Comparison of ENCODE assay signal across 2 cellular contexts in genomic region chr7:20748853-20749252, GRCh38.
TF ChIP-seq lines count a peak whose summit lies in the region.

No MANE protein-coding gene starts in this region.

TF ChIP-seq in HEK293, 187 proteins besides CTCF, POLR2A, EP300 and RAD21:
- TF ChIP-seq ZNF555 (tag by site-specific recombination; conservative IDR thresholded peaks at IDR 0.05) (no peak), PRDM1 (tag by site-specific recombination; IDR thresholded peaks at IDR 0.05) (peak; percentile 91)

TF ChIP-seq in K562, 482 proteins besides CTCF, POLR2A, EP300 and RAD21:
- no peak for TF ChIP-seq FUS (optimal IDR thresholded peaks at IDR 0.05; ENCODE audit: low read depth, low read length)
- TF ChIP-seq ZNF512 (tag; IDR thresholded peaks at IDR 0.05): peak; percentile 58; the same call in 1 of the 2 replicates
